ENCODE assay signal across 27 cellular contexts in the genomic region with DNA sequence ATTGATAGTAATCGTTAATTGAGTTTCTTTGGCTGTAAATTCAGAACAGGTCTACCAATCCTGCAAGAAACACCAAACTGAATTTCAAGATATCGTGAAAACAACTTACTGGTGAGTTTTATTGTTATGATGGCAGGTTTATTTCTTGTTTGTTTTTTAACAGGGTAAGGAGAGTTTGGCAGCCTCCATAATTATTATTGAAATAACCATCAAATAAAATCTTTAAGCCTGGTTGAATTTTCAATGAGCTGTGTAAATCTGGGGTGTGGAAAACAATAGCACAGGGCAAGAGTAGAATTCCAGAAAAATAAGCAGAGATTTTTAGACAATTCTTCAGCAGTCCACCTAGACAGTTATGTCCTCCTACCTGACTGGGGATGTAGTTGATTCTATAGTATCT.
"Had no signal": no experiment of that assay in that cellular context is flagged by ENCODE, and none has a peak within 500 bp of the region (broad histone marks: within the 10 kb centered on the region; RNA-seq: fewer than 3 reads in every experiment).

No MANE protein-coding gene starts in this region.

- H2AFZ ChIP-seq: PC-9 had no signal

- H3K36me3 ChIP-seq: MG63, SJCRH30 had no signal

- H3K9me3 ChIP-seq: MG63, SJCRH30 had no signal

- DNase-seq: Karpas-422, MG63, NCI-H1048, NCI-H1092 treated with DMSO at 0.1 percent for 48 hours, NCI-H1105 treated with DMSO at 0.1 percent for 48 hours, NCI-H1417 treated with DMSO at 0.1 percent for 48 hours, NCI-H1436 treated with DMSO at 0.1 percent for 48 hours, NCI-H1694 treated with DMSO at 0.1 percent for 48 hours, NCI-H187 treated with DMSO at 0.1 percent for 48 hours, NCI-H2029, NCI-H2081, NCI-H2171 treated with DMSO at 0.1 percent for 48 hours, NCI-H2227 treated with DMSO at 0.1 percent for 48 hours, NCI-H345, NCI-H446, NCI-H510A treated with DMSO at 0.1 percent for 48 hours, NCI-H524 treated with DMSO at 0.1 percent for 48 hours, NCI-H526 treated with DMSO at 0.1 percent for 48 hours, NCI-H774, PC-9, SHP77, SIG-M5, SJCRH30, T-cell had no signal

- H3K9ac ChIP-seq: KMS-11 had no signal

- FAIRE-seq: RCC 7860 had no signal

- H3K27me3 ChIP-seq: SJCRH30 had no signal

- H3K4me3 ChIP-seq: MG63, PC-9, SJCRH30, SK-N-MC had no signal

- H3K4me2 ChIP-seq: KMS-11, PC-9 had no signal

- H3K4me1 ChIP-seq: SJCRH30 had no signal
